ENCODE assay signal across 1 cellular context in genomic region chr16:69123894-69124293, GRCh38.
TF ChIP-seq lines count a peak whose summit lies in the region.

No MANE protein-coding gene starts in this region.

TF ChIP-seq in HepG2, 621 proteins besides CTCF, POLR2A, EP300 and RAD21 (continued from another document):
- TF ChIP-seq THRA (CRISPR knock-in tag; IDR thresholded peaks at IDR 0.05; ENCODE audit: borderline replicate concordance) (0 out of 2 replicates have a peak, but pooled peaks have one; percentile 23), ZNF614 (CRISPR knock-in tag; IDR thresholded peaks at IDR 0.05; ENCODE audit: borderline replicate concordance) (no peak), ATF1 (CRISPR knock-in tag; IDR thresholded peaks at IDR 0.05) (no peak), ZNF354B (CRISPR knock-in tag; IDR thresholded peaks at IDR 0.05) (no peak), SALL2 (CRISPR knock-in tag; IDR thresholded peaks at IDR 0.05) (peak; percentile 77; the same call in 1 of the 2 replicates), ZBTB43 (CRISPR knock-in tag; conservative IDR thresholded peaks at IDR 0.05) (0 out of 2 replicates have a peak, but pooled peaks have one; percentile 20), HOXA5 (CRISPR knock-in tag; IDR thresholded peaks at IDR 0.05) (peak; percentile 57; the same call in 1 of the 2 replicates), U2AF2 (IDR thresholded peaks at IDR 0.05; ENCODE audit: low read depth, low read length) (no peak), NCOA5 (CRISPR knock-in tag; IDR thresholded peaks at IDR 0.05) (no peak), REL (CRISPR knock-in tag; conservative IDR thresholded peaks at IDR 0.05) (no peak), CREB1 (IDR thresholded peaks at IDR 0.05) (no peak), CREB1 (CRISPR knock-in tag; IDR thresholded peaks at IDR 0.05) (0 out of 2 replicates have a peak, but pooled peaks have one; percentile 15), MTF1 (CRISPR knock-in tag; IDR thresholded peaks at IDR 0.05) (no peak), ZNF451 (CRISPR knock-in tag; IDR thresholded peaks at IDR 0.05) (no peak), GZF1 (CRISPR knock-in tag; IDR thresholded peaks at IDR 0.05) (no peak), KAT7 (CRISPR knock-in tag; IDR thresholded peaks at IDR 0.05; ENCODE audit: borderline replicate concordance) (no peak), SOX6 (IDR thresholded peaks at IDR 0.05) (no peak), SOX6 (CRISPR knock-in tag; IDR thresholded peaks at IDR 0.05) (no peak), NFYB (CRISPR knock-in tag; IDR thresholded peaks at IDR 0.05) (no peak), STAG1 (CRISPR knock-in tag; IDR thresholded peaks at IDR 0.05) (peak; percentile 94), KAT8 (CRISPR knock-in tag; IDR thresholded peaks at IDR 0.05) (0 out of 2 replicates have a peak, but pooled peaks have one; percentile 36), ZNF460 (CRISPR knock-in tag; IDR thresholded peaks at IDR 0.05; ENCODE audit: borderline replicate concordance) (peak; percentile 89), ARNT (IDR thresholded peaks at IDR 0.05) (no peak), HDAC1 (CRISPR knock-in tag; IDR thresholded peaks at IDR 0.05) (no peak), JUNB (CRISPR knock-in tag; IDR thresholded peaks at IDR 0.05; ENCODE audit: borderline replicate concordance) (no peak), ZBTB46 (CRISPR knock-in tag; IDR thresholded peaks at IDR 0.05; ENCODE audit: borderline replicate concordance) (no peak), PPARG (CRISPR knock-in tag; conservative IDR thresholded peaks at IDR 0.05) (peak; percentile 30; the same call in 1 of the 2 replicates), YEATS2 (CRISPR knock-in tag; IDR thresholded peaks at IDR 0.05; ENCODE audit: borderline replicate concordance) (no peak), ZNF776 (CRISPR knock-in tag; IDR thresholded peaks at IDR 0.05) (no peak), POLR2AphosphoS5 (IDR thresholded peaks at IDR 0.05; ENCODE audit: low read depth, low read length) (peak; percentile 13; the same call in 1 of the 2 replicates), REPIN1 (CRISPR knock-in tag; IDR thresholded peaks at IDR 0.05; ENCODE audit: borderline replicate concordance, low read depth) (no peak), SKI (IDR thresholded peaks at IDR 0.05; ENCODE audit: partially characterized antibody) (no peak), ZNF431 (CRISPR knock-in tag; IDR thresholded peaks at IDR 0.05; ENCODE audit: borderline replicate concordance, low read depth) (no peak), ZKSCAN1 (IDR thresholded peaks at IDR 0.05; ENCODE audit: low read length) (no peak), ZMYM4 (CRISPR knock-in tag; IDR thresholded peaks at IDR 0.05) (no peak), ZBTB4 (CRISPR knock-in tag; IDR thresholded peaks at IDR 0.05; ENCODE audit: borderline replicate concordance) (no peak), RXRA (CRISPR knock-in tag; IDR thresholded peaks at IDR 0.05) (no peak), DBP (CRISPR knock-in tag; IDR thresholded peaks at IDR 0.05; ENCODE audit: not compliant biosample characterization) (no peak), ZFP36 (IDR thresholded peaks at IDR 0.05; ENCODE audit: borderline replicate concordance, low read depth, low read length, partially characterized antibody) (no peak), ZBTB3 (CRISPR knock-in tag; IDR thresholded peaks at IDR 0.05; ENCODE audit: borderline replicate concordance, low read depth) (no peak), ZNF230 (CRISPR knock-in tag; IDR thresholded peaks at IDR 0.05) (no peak), ZNF629 (CRISPR knock-in tag; conservative IDR thresholded peaks at IDR 0.05) (0 out of 2 replicates have a peak, but pooled peaks have one; percentile 8), JUN (CRISPR knock-in tag; IDR thresholded peaks at IDR 0.05) (no peak), MED13 (CRISPR knock-in tag; IDR thresholded peaks at IDR 0.05) (0 out of 2 replicates have a peak, but pooled peaks have one; percentile 27), ZNF691 (CRISPR knock-in tag; IDR thresholded peaks at IDR 0.05; ENCODE audit: borderline replicate concordance, low read depth) (no peak), HMGXB4 (CRISPR knock-in tag; IDR thresholded peaks at IDR 0.05; ENCODE audit: borderline replicate concordance in 1 of 2, low read depth in 1 of 2) (no peak), TMF1 (CRISPR knock-in tag; IDR thresholded peaks at IDR 0.05; ENCODE audit: low read depth) (no peak), ZNF7 (CRISPR knock-in tag; IDR thresholded peaks at IDR 0.05) (no peak), CBX2 (IDR thresholded peaks at IDR 0.05; ENCODE audit: low read depth, low read length) (no peak), CBX2 (CRISPR knock-in tag; IDR thresholded peaks at IDR 0.05; ENCODE audit: low read depth) (no peak), ZNF362 (CRISPR knock-in tag; IDR thresholded peaks at IDR 0.05; ENCODE audit: borderline replicate concordance) (peak; percentile 99), HOXA9 (CRISPR knock-in tag; IDR thresholded peaks at IDR 0.05; ENCODE audit: borderline replicate concordance) (no peak), ZNF335 (CRISPR knock-in tag; IDR thresholded peaks at IDR 0.05) (no peak), ZNF687 (CRISPR knock-in tag; IDR thresholded peaks at IDR 0.05) (no peak), MEF2D (CRISPR knock-in tag; IDR thresholded peaks at IDR 0.05) (no peak), ZNF75D (CRISPR knock-in tag; IDR thresholded peaks at IDR 0.05; ENCODE audit: borderline replicate concordance) (no peak)
